ENCODE assay signal across 1 cellular context in the genomic region with DNA sequence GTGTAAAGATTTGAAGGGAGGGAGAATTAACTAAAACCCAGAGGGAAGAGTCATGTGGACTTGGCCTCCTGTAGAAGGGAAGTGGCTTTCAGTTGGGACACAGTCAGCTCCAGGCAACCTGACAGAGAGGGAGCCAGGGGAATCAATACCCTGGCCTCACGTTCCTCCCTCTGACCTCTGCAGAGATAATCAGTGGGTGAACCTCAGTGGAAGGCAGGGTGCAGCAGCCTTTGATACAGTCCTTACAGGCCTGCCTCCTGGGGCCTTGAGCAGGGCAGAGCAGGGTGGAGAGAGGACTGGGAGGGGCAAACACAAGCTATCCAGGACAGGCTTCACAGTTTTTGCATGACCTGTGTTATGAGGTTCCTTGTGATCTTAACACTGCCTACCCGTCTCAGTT.
TF ChIP-seq lines count a peak whose summit lies in the region.

No MANE protein-coding gene starts in this region.

TF ChIP-seq in HepG2, 621 proteins besides CTCF, POLR2A, EP300 and RAD21 (continued from another document and continues in another):
- TF ChIP-seq, protein P1, sequence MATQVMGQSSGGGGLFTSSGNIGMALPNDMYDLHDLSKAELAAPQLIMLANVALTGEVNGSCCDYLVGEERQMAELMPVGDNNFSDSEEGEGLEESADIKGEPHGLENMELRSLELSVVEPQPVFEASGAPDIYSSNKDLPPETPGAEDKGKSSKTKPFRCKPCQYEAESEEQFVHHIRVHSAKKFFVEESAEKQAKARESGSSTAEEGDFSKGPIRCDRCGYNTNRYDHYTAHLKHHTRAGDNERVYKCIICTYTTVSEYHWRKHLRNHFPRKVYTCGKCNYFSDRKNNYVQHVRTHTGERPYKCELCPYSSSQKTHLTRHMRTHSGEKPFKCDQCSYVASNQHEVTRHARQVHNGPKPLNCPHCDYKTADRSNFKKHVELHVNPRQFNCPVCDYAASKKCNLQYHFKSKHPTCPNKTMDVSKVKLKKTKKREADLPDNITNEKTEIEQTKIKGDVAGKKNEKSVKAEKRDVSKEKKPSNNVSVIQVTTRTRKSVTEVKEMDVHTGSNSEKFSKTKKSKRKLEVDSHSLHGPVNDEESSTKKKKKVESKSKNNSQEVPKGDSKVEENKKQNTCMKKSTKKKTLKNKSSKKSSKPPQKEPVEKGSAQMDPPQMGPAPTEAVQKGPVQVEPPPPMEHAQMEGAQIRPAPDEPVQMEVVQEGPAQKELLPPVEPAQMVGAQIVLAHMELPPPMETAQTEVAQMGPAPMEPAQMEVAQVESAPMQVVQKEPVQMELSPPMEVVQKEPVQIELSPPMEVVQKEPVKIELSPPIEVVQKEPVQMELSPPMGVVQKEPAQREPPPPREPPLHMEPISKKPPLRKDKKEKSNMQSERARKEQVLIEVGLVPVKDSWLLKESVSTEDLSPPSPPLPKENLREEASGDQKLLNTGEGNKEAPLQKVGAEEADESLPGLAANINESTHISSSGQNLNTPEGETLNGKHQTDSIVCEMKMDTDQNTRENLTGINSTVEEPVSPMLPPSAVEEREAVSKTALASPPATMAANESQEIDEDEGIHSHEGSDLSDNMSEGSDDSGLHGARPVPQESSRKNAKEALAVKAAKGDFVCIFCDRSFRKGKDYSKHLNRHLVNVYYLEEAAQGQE (IDR thresholded peaks at IDR 0.05; ENCODE audit: borderline replicate concordance in 1 of 2, low read depth in 1 of 2, low read length in 2 of 2) = peak in 1 of 2 experiments; percentile 38; a peak in 1 of 4 replicates
- TF ChIP-seq MIER2 (CRISPR knock-in tag; IDR thresholded peaks at IDR 0.05) = peak; percentile 72; the same call in 1 of the 2 replicates
- TF ChIP-seq, protein P2, sequence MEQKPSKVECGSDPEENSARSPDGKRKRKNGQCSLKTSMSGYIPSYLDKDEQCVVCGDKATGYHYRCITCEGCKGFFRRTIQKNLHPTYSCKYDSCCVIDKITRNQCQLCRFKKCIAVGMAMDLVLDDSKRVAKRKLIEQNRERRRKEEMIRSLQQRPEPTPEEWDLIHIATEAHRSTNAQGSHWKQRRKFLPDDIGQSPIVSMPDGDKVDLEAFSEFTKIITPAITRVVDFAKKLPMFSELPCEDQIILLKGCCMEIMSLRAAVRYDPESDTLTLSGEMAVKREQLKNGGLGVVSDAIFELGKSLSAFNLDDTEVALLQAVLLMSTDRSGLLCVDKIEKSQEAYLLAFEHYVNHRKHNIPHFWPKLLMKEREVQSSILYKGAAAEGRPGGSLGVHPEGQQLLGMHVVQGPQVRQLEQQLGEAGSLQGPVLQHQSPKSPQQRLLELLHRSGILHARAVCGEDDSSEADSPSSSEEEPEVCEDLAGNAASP (CRISPR knock-in tag; IDR thresholded peaks at IDR 0.05; ENCODE audit: borderline replicate concordance) = 0 out of 2 replicates have a peak, but pooled peaks have one; percentile 49
- peak; percentile 90 for TF ChIP-seq ZSCAN25 (CRISPR knock-in tag; IDR thresholded peaks at IDR 0.05)
- 0 out of 2 replicates have a peak, but pooled peaks have one; percentile 27 for TF ChIP-seq ZNF124 (CRISPR knock-in tag; IDR thresholded peaks at IDR 0.05)
- peak; percentile 33 for TF ChIP-seq PHF5A (CRISPR knock-in tag; IDR thresholded peaks at IDR 0.05; ENCODE audit: low read depth, unreplicated experiment)
- TF ChIP-seq, protein P3, sequence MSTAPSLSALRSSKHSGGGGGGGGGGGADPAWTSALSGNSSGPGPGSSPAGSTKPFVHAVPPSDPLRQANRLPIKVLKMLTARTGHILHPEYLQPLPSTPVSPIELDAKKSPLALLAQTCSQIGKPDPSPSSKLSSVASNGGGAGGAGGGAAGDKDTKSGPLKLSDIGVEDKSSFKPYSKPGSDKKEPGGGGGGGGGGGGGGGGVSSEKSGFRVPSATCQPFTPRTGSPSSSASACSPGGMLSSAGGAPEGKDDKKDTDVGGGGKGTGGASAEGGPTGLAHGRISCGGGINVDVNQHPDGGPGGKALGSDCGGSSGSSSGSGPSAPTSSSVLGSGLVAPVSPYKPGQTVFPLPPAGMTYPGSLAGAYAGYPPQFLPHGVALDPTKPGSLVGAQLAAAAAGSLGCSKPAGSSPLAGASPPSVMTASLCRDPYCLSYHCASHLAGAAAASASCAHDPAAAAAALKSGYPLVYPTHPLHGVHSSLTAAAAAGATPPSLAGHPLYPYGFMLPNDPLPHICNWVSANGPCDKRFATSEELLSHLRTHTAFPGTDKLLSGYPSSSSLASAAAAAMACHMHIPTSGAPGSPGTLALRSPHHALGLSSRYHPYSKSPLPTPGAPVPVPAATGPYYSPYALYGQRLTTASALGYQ (CRISPR knock-in tag; IDR thresholded peaks at IDR 0.05) = peak; percentile 65; the same call in 1 of the 2 replicates
- TF ChIP-seq ESRRA (CRISPR knock-in tag; IDR thresholded peaks at IDR 0.05; ENCODE audit: low read depth) = peak; percentile 87
- no peak for TF ChIP-seq CEBPB (IDR thresholded peaks at IDR 0.05; ENCODE audit: borderline replicate concordance, low read depth, low read length)
- TF ChIP-seq ZNF441 (CRISPR knock-in tag; IDR thresholded peaks at IDR 0.05; ENCODE audit: borderline replicate concordance) = no peak
- 0 out of 2 replicates have a peak, but pooled peaks have one; percentile 16 for TF ChIP-seq KDM3A (CRISPR knock-in tag; IDR thresholded peaks at IDR 0.05; ENCODE audit: low read depth)
- no peak for TF ChIP-seq NFYC (CRISPR knock-in tag; IDR thresholded peaks at IDR 0.05)
- TF ChIP-seq SMAD1 (CRISPR knock-in tag; IDR thresholded peaks at IDR 0.05; ENCODE audit: borderline replicate concordance, low read depth) = no peak
- TF ChIP-seq KDM5A (IDR thresholded peaks at IDR 0.05; ENCODE audit: borderline replicate concordance, low read length) = no peak
- TF ChIP-seq, protein P4, sequence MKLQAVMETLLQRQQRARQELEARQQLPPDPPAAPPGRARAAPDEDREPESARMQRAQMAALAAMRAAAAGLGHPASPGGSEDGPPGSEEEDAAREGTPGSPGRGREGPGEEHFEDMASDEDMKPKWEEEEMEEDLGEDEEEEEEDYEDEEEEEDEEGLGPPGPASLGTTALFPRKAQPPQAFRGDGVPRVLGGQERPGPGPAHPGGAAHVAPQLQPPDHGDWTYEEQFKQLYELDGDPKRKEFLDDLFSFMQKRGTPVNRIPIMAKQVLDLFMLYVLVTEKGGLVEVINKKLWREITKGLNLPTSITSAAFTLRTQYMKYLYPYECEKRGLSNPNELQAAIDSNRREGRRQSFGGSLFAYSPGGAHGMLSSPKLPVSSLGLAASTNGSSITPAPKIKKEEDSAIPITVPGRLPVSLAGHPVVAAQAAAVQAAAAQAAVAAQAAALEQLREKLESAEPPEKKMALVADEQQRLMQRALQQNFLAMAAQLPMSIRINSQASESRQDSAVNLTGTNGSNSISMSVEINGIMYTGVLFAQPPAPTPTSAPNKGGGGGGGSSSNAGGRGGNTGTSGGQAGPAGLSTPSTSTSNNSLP (IDR thresholded peaks at IDR 0.05; ENCODE audit: low read depth, low read length) = peak; percentile 53; the same call in 1 of the 2 replicates
- TF ChIP-seq CREB1 (IDR thresholded peaks at IDR 0.05) = no peak
- TF ChIP-seq CREB1 (CRISPR knock-in tag; IDR thresholded peaks at IDR 0.05) = peak; percentile 30; the same call in 1 of the 2 replicates
- no peak for TF ChIP-seq THYN1 (CRISPR knock-in tag; IDR thresholded peaks at IDR 0.05; ENCODE audit: borderline replicate concordance, low read depth)
- TF ChIP-seq ZNF558 (CRISPR knock-in tag; IDR thresholded peaks at IDR 0.05; ENCODE audit: borderline replicate concordance) = no peak
- peak; percentile 80 for TF ChIP-seq ZFX (CRISPR knock-in tag; IDR thresholded peaks at IDR 0.05; ENCODE audit: low read depth)
- TF ChIP-seq, protein P5, sequence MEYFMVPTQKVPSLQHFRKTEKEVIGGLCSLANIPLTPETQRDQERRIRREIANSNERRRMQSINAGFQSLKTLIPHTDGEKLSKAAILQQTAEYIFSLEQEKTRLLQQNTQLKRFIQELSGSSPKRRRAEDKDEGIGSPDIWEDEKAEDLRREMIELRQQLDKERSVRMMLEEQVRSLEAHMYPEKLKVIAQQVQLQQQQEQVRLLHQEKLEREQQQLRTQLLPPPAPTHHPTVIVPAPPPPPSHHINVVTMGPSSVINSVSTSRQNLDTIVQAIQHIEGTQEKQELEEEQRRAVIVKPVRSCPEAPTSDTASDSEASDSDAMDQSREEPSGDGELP (IDR thresholded peaks at IDR 0.05; ENCODE audit: borderline replicate concordance, low read depth) = no peak
- peak; percentile 59; the same call in 1 of the 2 replicates for TF ChIP-seq GFI1 (CRISPR knock-in tag; IDR thresholded peaks at IDR 0.05; ENCODE audit: borderline replicate concordance)
- TF ChIP-seq RARA (CRISPR knock-in tag; IDR thresholded peaks at IDR 0.05) = peak; percentile 88
- TF ChIP-seq, protein P6, sequence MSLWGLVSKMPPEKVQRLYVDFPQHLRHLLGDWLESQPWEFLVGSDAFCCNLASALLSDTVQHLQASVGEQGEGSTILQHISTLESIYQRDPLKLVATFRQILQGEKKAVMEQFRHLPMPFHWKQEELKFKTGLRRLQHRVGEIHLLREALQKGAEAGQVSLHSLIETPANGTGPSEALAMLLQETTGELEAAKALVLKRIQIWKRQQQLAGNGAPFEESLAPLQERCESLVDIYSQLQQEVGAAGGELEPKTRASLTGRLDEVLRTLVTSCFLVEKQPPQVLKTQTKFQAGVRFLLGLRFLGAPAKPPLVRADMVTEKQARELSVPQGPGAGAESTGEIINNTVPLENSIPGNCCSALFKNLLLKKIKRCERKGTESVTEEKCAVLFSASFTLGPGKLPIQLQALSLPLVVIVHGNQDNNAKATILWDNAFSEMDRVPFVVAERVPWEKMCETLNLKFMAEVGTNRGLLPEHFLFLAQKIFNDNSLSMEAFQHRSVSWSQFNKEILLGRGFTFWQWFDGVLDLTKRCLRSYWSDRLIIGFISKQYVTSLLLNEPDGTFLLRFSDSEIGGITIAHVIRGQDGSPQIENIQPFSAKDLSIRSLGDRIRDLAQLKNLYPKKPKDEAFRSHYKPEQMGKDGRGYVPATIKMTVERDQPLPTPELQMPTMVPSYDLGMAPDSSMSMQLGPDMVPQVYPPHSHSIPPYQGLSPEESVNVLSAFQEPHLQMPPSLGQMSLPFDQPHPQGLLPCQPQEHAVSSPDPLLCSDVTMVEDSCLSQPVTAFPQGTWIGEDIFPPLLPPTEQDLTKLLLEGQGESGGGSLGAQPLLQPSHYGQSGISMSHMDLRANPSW (CRISPR knock-in tag; IDR thresholded peaks at IDR 0.05; ENCODE audit: borderline replicate concordance) = no peak
- no peak for TF ChIP-seq ZNF607 (CRISPR knock-in tag; IDR thresholded peaks at IDR 0.05; ENCODE audit: borderline replicate concordance)
- no peak for TF ChIP-seq ZNF724P (CRISPR knock-in tag; IDR thresholded peaks at IDR 0.05; ENCODE audit: borderline replicate concordance)
- TF ChIP-seq, protein P7, sequence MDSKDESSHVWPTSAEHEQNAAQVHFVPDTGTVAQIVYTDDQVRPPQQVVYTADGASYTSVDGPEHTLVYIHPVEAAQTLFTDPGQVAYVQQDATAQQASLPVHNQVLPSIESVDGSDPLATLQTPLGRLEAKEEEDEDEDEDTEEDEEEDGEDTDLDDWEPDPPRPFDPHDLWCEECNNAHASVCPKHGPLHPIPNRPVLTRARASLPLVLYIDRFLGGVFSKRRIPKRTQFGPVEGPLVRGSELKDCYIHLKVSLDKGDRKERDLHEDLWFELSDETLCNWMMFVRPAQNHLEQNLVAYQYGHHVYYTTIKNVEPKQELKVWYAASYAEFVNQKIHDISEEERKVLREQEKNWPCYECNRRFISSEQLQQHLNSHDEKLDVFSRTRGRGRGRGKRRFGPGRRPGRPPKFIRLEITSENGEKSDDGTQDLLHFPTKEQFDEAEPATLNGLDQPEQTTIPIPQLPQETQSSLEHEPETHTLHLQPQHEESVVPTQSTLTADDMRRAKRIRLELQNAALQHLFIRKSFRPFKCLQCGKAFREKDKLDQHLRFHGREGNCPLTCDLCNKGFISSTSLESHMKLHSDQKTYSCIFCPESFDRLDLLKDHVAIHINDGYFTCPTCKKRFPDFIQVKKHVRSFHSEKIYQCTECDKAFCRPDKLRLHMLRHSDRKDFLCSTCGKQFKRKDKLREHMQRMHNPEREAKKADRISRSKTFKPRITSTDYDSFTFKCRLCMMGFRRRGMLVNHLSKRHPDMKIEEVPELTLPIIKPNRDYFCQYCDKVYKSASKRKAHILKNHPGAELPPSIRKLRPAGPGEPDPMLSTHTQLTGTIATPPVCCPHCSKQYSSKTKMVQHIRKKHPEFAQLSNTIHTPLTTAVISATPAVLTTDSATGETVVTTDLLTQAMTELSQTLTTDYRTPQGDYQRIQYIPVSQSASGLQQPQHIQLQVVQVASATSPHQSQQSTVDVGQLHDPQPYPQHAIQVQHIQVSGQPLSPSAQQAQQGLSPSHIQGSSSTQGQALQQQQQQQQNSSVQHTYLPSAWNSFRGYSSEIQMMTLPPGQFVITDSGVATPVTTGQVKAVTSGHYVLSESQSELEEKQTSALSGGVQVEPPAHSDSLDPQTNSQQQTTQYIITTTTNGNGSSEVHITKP (CRISPR knock-in tag; IDR thresholded peaks at IDR 0.05; ENCODE audit: low read depth) = peak; percentile 52; the same call in 1 of the 2 replicates
- no peak for TF ChIP-seq SIN3A (IDR thresholded peaks at IDR 0.05; ENCODE audit: borderline replicate concordance, low read depth, low read length)
- TF ChIP-seq RFX1 (IDR thresholded peaks at IDR 0.05) = no peak
- no peak for TF ChIP-seq EZH2 (conservative IDR thresholded peaks at IDR 0.05; ENCODE audit: low read depth, low read length)
- TF ChIP-seq RCOR2 (CRISPR knock-in tag; IDR thresholded peaks at IDR 0.05) = peak; percentile 59; the same call in 1 of the 2 replicates
- peak; percentile 19; the same call in 1 of the 2 replicates for TF ChIP-seq DPF2 (CRISPR knock-in tag; IDR thresholded peaks at IDR 0.05; ENCODE audit: borderline replicate concordance, low read depth)
- no peak for TF ChIP-seq SYNCRIP (IDR thresholded peaks at IDR 0.05; ENCODE audit: insufficient read depth, low read depth, low read length)
- 0 out of 2 replicates have a peak, but pooled peaks have one; percentile 41 for TF ChIP-seq MEF2D (CRISPR knock-in tag; IDR thresholded peaks at IDR 0.05)
- peak; percentile 70; the same call in 1 of the 2 replicates for TF ChIP-seq HMG20B (CRISPR knock-in tag; conservative IDR thresholded peaks at IDR 0.05)
- TF ChIP-seq, protein P8, sequence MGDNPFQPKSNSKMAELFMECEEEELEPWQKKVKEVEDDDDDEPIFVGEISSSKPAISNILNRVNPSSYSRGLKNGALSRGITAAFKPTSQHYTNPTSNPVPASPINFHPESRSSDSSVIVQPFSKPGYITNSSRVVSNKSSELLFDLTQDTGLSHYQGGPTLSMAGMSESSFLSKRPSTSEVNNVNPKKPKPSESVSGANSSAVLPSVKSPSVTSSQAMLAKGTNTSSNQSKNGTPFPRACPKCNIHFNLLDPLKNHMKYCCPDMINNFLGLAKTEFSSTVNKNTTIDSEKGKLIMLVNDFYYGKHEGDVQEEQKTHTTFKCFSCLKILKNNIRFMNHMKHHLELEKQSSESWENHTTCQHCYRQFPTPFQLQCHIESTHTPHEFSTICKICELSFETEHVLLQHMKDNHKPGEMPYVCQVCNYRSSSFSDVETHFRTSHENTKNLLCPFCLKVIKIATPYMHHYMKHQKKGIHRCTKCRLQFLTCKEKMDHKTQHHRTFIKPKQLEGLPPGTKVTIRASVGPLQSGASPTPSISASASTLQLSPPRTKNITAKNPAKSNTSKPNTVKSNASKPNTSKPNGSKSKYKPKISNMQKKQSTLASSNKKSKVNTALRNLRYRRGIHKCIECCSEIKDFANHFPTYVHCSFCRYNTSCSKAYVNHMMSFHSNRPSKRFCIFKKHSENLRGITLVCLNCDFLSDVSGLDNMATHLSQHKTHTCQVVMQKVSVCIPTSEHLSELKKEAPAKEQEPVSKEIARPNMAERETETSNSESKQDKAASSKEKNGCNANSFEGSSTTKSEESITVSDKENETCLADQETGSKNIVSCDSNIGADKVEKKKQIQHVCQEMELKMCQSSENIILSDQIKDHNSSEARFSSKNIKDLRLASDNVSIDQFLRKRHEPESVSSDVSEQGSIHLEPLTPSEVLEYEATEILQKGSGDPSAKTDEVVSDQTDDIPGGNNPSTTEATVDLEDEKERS (CRISPR knock-in tag; IDR thresholded peaks at IDR 0.05) = no peak
